ENCODE assay signal across 2 cellular contexts in the genomic region with DNA sequence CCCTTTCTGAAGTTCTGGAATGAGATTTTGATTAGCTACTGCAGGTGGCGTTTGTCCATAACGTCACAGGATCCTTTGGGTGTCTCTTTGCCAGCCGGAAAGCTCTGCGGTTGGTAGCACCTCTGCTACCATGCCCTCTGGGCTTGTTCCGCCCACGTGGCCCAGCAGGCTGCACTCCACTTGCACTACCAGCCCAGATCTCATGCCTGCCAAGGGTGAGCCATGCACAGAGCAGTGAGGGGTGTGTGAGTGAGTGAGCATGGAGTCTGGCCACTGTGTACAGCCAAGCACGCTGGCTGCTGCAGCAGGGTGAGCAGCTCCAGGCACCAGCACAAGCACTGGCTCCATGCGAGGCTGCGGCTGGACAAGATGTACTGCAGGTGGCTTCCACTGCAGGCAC.
A peak's percentile ranks its signal among the peaks of the same experiment; 100 is the strongest.
TF ChIP-seq lines count a peak whose summit lies in the region.

No MANE protein-coding gene starts in this region.

TF ChIP-seq in HepG2, 621 proteins besides CTCF, POLR2A, EP300 and RAD21:
- TF ChIP-seq ZNF44 (CRISPR knock-in tag; IDR thresholded peaks at IDR 0.05) (no peak), ZNF430 (CRISPR knock-in tag; IDR thresholded peaks at IDR 0.05) (no peak), SMC3 (IDR thresholded peaks at IDR 0.05; ENCODE audit: low read length) (no peak), NFATC3 (CRISPR knock-in tag; IDR thresholded peaks at IDR 0.05) (no peak), CBX5 (CRISPR knock-in tag; IDR thresholded peaks at IDR 0.05; ENCODE audit: borderline replicate concordance) (no peak), ZNF768 (CRISPR knock-in tag; IDR thresholded peaks at IDR 0.05) (0 out of 2 replicates have a peak, but pooled peaks have one; percentile 14), GZF1 (CRISPR knock-in tag; IDR thresholded peaks at IDR 0.05) (no peak), MED13 (CRISPR knock-in tag; IDR thresholded peaks at IDR 0.05) (no peak), AGO2 (optimal IDR thresholded peaks at IDR 0.05; ENCODE audit: low read depth, low read length) (peak; percentile 32), TMF1 (CRISPR knock-in tag; IDR thresholded peaks at IDR 0.05; ENCODE audit: low read depth) (no peak), TBX3 (IDR thresholded peaks at IDR 0.05; ENCODE audit: borderline replicate concordance) (no peak), MEF2D (CRISPR knock-in tag; IDR thresholded peaks at IDR 0.05) (no peak), REXO4 (CRISPR knock-in tag; IDR thresholded peaks at IDR 0.05; ENCODE audit: borderline replicate concordance) (no peak), NR2F1 (CRISPR knock-in tag; IDR thresholded peaks at IDR 0.05) (no peak), TRAFD1 (CRISPR knock-in tag; IDR thresholded peaks at IDR 0.05; ENCODE audit: borderline replicate concordance) (no peak), ZNF75D (CRISPR knock-in tag; IDR thresholded peaks at IDR 0.05; ENCODE audit: borderline replicate concordance) (no peak)

TF ChIP-seq in H1, 55 proteins besides CTCF, POLR2A, EP300 and RAD21:
- TF ChIP-seq TBP (IDR thresholded peaks at IDR 0.05; ENCODE audit: low read depth, low read length) (no peak), CBX5 (IDR thresholded peaks at IDR 0.05; ENCODE audit: low read depth, low read length) (no peak), BRCA1 (IDR thresholded peaks at IDR 0.05; ENCODE audit: low read depth, low read length) (no peak), SIX5 (IDR thresholded peaks at IDR 0.05; ENCODE audit: low read depth, low read length) (no peak), SIN3A (conservative IDR thresholded peaks at IDR 0.05 in 1 of 2, IDR thresholded peaks at IDR 0.05 in 1 of 2; ENCODE audit: low read depth in 1 of 2, low read length in 2 of 2) (no peak), CHD7 (IDR thresholded peaks at IDR 0.05; ENCODE audit: insufficient replicate concordance, low read length) (no peak), SP2 (IDR thresholded peaks at IDR 0.05; ENCODE audit: low read length) (no peak), RFX5 (IDR thresholded peaks at IDR 0.05; ENCODE audit: borderline replicate concordance, low read depth, low read length) (no peak), GTF2F1 (IDR thresholded peaks at IDR 0.05; ENCODE audit: borderline replicate concordance, low read depth, low read length) (no peak), POU5F1 (IDR thresholded peaks at IDR 0.05; ENCODE audit: low read depth, low read length) (no peak), BCL11A (IDR thresholded peaks at IDR 0.05; ENCODE audit: low read depth in 2 of 2, low read length in 2 of 2) (no peak), FOSL1 (IDR thresholded peaks at IDR 0.05; ENCODE audit: insufficient read depth, low read depth, low read length) (no peak), CHD2 (IDR thresholded peaks at IDR 0.05; ENCODE audit: low read length) (no peak), EZH2 (IDR thresholded peaks at IDR 0.05; ENCODE audit: low read depth, low read length, severe bottlenecking) (no peak), CBX8 (IDR thresholded peaks at IDR 0.05; ENCODE audit: borderline replicate concordance, low read depth, low read length) (no peak), EGR1 (IDR thresholded peaks at IDR 0.05; ENCODE audit: borderline replicate concordance, low read depth, low read length) (no peak), JUN (IDR thresholded peaks at IDR 0.05; ENCODE audit: low read depth, low read length) (no peak)
- TF ChIP-seq, protein P1, sequence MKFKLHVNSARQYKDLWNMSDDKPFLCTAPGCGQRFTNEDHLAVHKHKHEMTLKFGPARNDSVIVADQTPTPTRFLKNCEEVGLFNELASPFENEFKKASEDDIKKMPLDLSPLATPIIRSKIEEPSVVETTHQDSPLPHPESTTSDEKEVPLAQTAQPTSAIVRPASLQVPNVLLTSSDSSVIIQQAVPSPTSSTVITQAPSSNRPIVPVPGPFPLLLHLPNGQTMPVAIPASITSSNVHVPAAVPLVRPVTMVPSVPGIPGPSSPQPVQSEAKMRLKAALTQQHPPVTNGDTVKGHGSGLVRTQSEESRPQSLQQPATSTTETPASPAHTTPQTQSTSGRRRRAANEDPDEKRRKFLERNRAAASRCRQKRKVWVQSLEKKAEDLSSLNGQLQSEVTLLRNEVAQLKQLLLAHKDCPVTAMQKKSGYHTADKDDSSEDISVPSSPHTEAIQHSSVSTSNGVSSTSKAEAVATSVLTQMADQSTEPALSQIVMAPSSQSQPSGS (IDR thresholded peaks at IDR 0.05; ENCODE audit: low read length) = no peak
- TF ChIP-seq, protein P2, sequence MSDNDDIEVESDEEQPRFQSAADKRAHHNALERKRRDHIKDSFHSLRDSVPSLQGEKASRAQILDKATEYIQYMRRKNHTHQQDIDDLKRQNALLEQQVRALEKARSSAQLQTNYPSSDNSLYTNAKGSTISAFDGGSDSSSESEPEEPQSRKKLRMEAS (IDR thresholded peaks at IDR 0.05) = no peak
